Comparison of ENCODE assay signal across 8 cellular contexts in genomic region chr20:11204926-11205768, GRCh38.
A peak's percentile ranks its signal among the peaks of the same experiment; 100 is the strongest.
DNase-seq lines count a peak whose midpoint lies in the region; ATAC-seq and TF ChIP-seq lines count a peak whose summit lies in the region.

No MANE protein-coding gene starts in this region.

- H3K9me3 ChIP-seq in gastroesophageal sphincter (no peaks in the 10 kb centered on the region), prostate gland (no peaks in the 10 kb centered on the region)

- TF ChIP-seq CTCF in gastroesophageal sphincter (IDR thresholded peaks at IDR 0.05) (peak; percentile 19 to 65 (median 59)), prostate gland (IDR thresholded peaks at IDR 0.05) (peak; percentile 20 to 76 (median 70))

- peak; percentile 76 for ATAC-seq in GM18517 (IDR thresholded peaks at IDR 0.05; ENCODE audit: unreplicated experiment)
- ATAC-seq in HG02973 (IDR thresholded peaks at IDR 0.05; ENCODE audit: unreplicated experiment) = peak; percentile 84
- peak; percentile 19 for ATAC-seq in gastroesophageal sphincter

- intact Hi-C loops in prostate gland (cut with DNase I) = loop anchor here (10.0 kb wide), 2 partner anchors 530 to 650 kb away; partner anchors contain the start of gene JAG1

- H3K36me3 ChIP-seq in gastroesophageal sphincter (no peaks in the 10 kb centered on the region), prostate gland (no peaks in the 10 kb centered on the region)

- H3K4me1 ChIP-seq in gastroesophageal sphincter = peaks cover 0 to 5% (median 0%) of the 10 kb centered on the region in 3 donors
- H3K4me1 ChIP-seq in prostate gland (replicated peaks) = peaks cover 3% of the 10 kb centered on the region

- DNase-seq in CD1c-positive myeloid dendritic cell (ENCODE audit: extremely low spot score) (peak; percentile 75), NCI-H2029 (lab: John Stamatoyannopoulos, UW) (peak; percentile 27), UCSD-AML1 (lab: John Stamatoyannopoulos, UW; ENCODE audit: unreplicated experiment) (peak; percentile 39), prostate gland (ENCODE audit: low spot score) (peak; percentile 72), occipital lobe (lab: John Stamatoyannopoulos, UW) (no peak)

- TF ChIP-seq POLR2A in gastroesophageal sphincter (IDR thresholded peaks at IDR 0.05) (no peak), prostate gland (IDR thresholded peaks at IDR 0.05) (no peak)

- TF ChIP-seq EP300 in gastroesophageal sphincter (IDR thresholded peaks at IDR 0.05) = no peak

- H3K4me3 ChIP-seq in gastroesophageal sphincter = no peak overlapping the region
- no peak overlapping the region for H3K4me3 ChIP-seq in prostate gland

- H3K27me3 ChIP-seq in gastroesophageal sphincter = no peaks in the 10 kb centered on the region
- H3K27me3 ChIP-seq in prostate gland (replicated peaks; ENCODE audit: insufficient read depth) = no peaks in the 10 kb centered on the region

- 37 to 48% methylated on average over 4 of the region's 4 CpGs for WGBS in gastroesophageal sphincter (ENCODE audit: low coverage in 1 of 2), 2 donors
- 28% methylated on average over 4 of the region's 4 CpGs for WGBS in prostate gland

- no peak overlapping the region for H3K27ac ChIP-seq in gastroesophageal sphincter
- peak overlapping the region in 1 of 2 donors; percentile 6 for H3K27ac ChIP-seq in prostate gland

Comparison
In these comparisons a context has a peak if more than half of its experiments do, and no peak if none do; other contexts are left out.
1. ATAC-seq: peak in every context shown above with its lines; median percentile 84 in HG02973; 76 in GM18517; 19 in gastroesophageal sphincter.